Comparison of ENCODE assay signal across 8 cellular contexts in genomic region chr3:12796171-12797123, GRCh38. TPM values are rescaled to one million over a fixed set of nuclear protein-coding genes. Genes with fewer than 3 reads are reported as not detected.
DNase-seq lines count a peak whose midpoint lies in the region; ATAC-seq, FAIRE-seq and TF ChIP-seq lines count a peak whose summit lies in the region.

TSS of gene CAND2 (plus strand) at chr3:12796680. CDS start at chr3:12796721, 41 bp downstream.

- H4K20me1 ChIP-seq in DND-41 (ENCODE audit: insufficient read depth, low read length) (no peaks in the 10 kb centered on the region; the same call in 1 of the 2 replicates), H1 (replicated peaks in 1 of 2; ENCODE audit: control insufficient read depth in 1 of 2, insufficient read depth in 2 of 2, low read length in 2 of 2) (peaks cover 0 to 1% of the 10 kb centered on the region in 2 experiments)

- H3K14ac ChIP-seq in H1 (ENCODE audit: insufficient read length): no peak within 1 kb of the TSS

- peak; percentile 62 for DNase-seq in DND-41
- DNase-seq in NB4 (ENCODE audit: low read depth): peak; percentile 49
- peak; percentile 29 to 47 for DNase-seq in activated CD4-positive, alpha-beta T cell treated with anti-CD3 and anti-CD28 coated beads, Interleukin-2, amount 50 U/mL, for 48 hours
- DNase-seq in H1 (ENCODE audit: low read depth in 1 of 2, low spot score in 2 of 2): peak in 1 of 2 experiments; percentile 71
- peak; percentile 32 to 38 for DNase-seq in memory B cell (ENCODE audit: low spot score in 2 of 2)
- DNase-seq in stimulated activated naive CD8-positive, alpha-beta T cell treated with anti-CD3 and anti-CD28 coated beads, Interleukin-15, Interleukin-2, amounts not matched to agents 100 U/mL and 50 U/mL, for 24 hours: peak; percentile 48

- H3K56ac ChIP-seq in H1 (replicated peaks; ENCODE audit: insufficient read length, low read depth, low read length): peak within 1 kb of the TSS; percentile 59

- H3K9me3 Mint-ChIP-seq in memory B cell: no peaks in the 10 kb centered on the region

- TF ChIP-seq EP300 in H1 (IDR thresholded peaks at IDR 0.05; ENCODE audit: borderline replicate concordance in 1 of 2, low read depth in 2 of 2, low read length in 2 of 2): no peak

- H3K27ac ChIP-seq in DND-41 (ENCODE audit: low read length): peak within 1 kb of the TSS; percentile 69
- no peak within 1 kb of the TSS for H3K27ac ChIP-seq in H1 (ENCODE audit: low read depth, low read length)

- H2BK120ac ChIP-seq in H1 (replicated peaks; ENCODE audit: low read depth, low read length): peak within 1 kb of the TSS; percentile 43

- peak within 1 kb of the TSS; percentile 84 for H4K5ac ChIP-seq in H1 (ENCODE audit: insufficient read length, low read depth, low read length)

- H3K4me3 ChIP-seq in DND-41 (ENCODE audit: low read depth in 1 of 2, low read length in 2 of 2) (peak within 1 kb of the TSS; percentile 36 to 65; a peak in 3 of 4 replicates), NB4 (ENCODE audit: low read depth, low read length) (peak within 1 kb of the TSS; percentile 38), H1 (ENCODE audit: extremely low read depth in 1 of 4, insufficient read depth in 2 of 4, low read depth in 3 of 4, low read length in 4 of 4) (peak within 1 kb of the TSS; percentile 69 to 88 (median 85))

- POLR2A ChIA-PET in H1 (lab: Charles Lee; ENCODE audit: partially characterized antibody): interaction anchor here (0.9 to 4.7 kb wide), 12 partner anchors 9 to 133 kb away, joined by 3 to 33 read pairs (median 5); partner anchors contain the start of genes RAF1, RPL32 and TMEM40

- H3K4me2 ChIP-seq in DND-41 (ENCODE audit: insufficient read depth, low read length) (peak within 1 kb of the TSS; percentile 90), H1 (ENCODE audit: insufficient read depth in 1 of 2, low read depth in 2 of 2, low read length in 2 of 2) (peak within 1 kb of the TSS; percentile 46 to 96)

- peaks cover 6% of the 10 kb centered on the region; the same call in 1 of the 2 replicates for H3K23me2 ChIP-seq in H1 (ENCODE audit: low read depth, low read length)

- H3K27me3 ChIP-seq in DND-41 (ENCODE audit: insufficient read depth, low read length, poor library complexity) (no peaks in the 10 kb centered on the region), H1 (replicated peaks in 1 of 4; ENCODE audit: control insufficient read depth in 3 of 4, extremely low read depth in 1 of 4, insufficient read depth in 3 of 4, low read length in 3 of 4) (no peaks in the 10 kb centered on the region)

- H3K4me3 Mint-ChIP-seq in memory B cell: peak within 1 kb of the TSS; percentile 90

- H4K8ac ChIP-seq in H1 (ENCODE audit: extremely low read depth, insufficient read depth, low read length): peak within 1 kb of the TSS; percentile 88

- peak within 1 kb of the TSS; percentile 83 for H3K18ac ChIP-seq in H1 (ENCODE audit: extremely low read depth, low read length)

- 0 out of 2 replicates have a peak within 1 kb of the TSS, but pooled peaks have one; percentile 53 for H2BK15ac ChIP-seq in H1 (ENCODE audit: low read length)

- H3K79me1 ChIP-seq in H1 (ENCODE audit: low read depth, low read length): no peaks in the 10 kb centered on the region; the same call in 1 of the 2 replicates

- H2AK5ac ChIP-seq in H1 (ENCODE audit: low read depth, low read length): no peak within 1 kb of the TSS

- H3K4ac ChIP-seq in H1 (replicated peaks; ENCODE audit: insufficient read length, low read depth, low read length): peak within 1 kb of the TSS; percentile 69

- no peaks in the 10 kb centered on the region for H3K36me3 Mint-ChIP-seq in memory B cell

- CTCF ChIA-PET in H1 (lab: Charles Lee; ENCODE audit: partially characterized antibody): interaction anchor here (0.6 to 5.5 kb wide), 9 partner anchors 9 to 575 kb away, joined by 3 to 52 read pairs (median 3); no protein-coding TSS in a partner anchor

- peaks cover 28% of the 10 kb centered on the region for H3K4me1 ChIP-seq in DND-41 (ENCODE audit: insufficient read depth, low read length)
- H3K4me1 ChIP-seq in H1 (replicated peaks in 1 of 4; ENCODE audit: control insufficient read depth in 3 of 4, insufficient read depth in 4 of 4, low read length in 3 of 4): peaks cover 0 to 10% (median 2%) of the 10 kb centered on the region in 4 experiments; a peak in 4 of 7 replicates

- no peak within 1 kb of the TSS for H2BK20ac ChIP-seq in H1 (ENCODE audit: low read length)

- ATAC-seq in DND-41 (ENCODE audit: insufficient read depth, low read depth) (peak; percentile 80), memory B cell (ENCODE audit: low read depth) (peak; percentile 83), GM19328 (IDR thresholded peaks at IDR 0.05; ENCODE audit: unreplicated experiment) (no peak), HG03135 (IDR thresholded peaks at IDR 0.05; ENCODE audit: unreplicated experiment) (no peak)
- ATAC-seq in stimulated activated naive CD8-positive, alpha-beta T cell treated with anti-CD3 and anti-CD28 coated beads, Interleukin-15, Interleukin-2, amounts not matched to agents 100 U/mL and 50 U/mL, for 24 hours: peak; percentile 65

- peaks cover 3% of the 10 kb centered on the region for H3K27me3 Mint-ChIP-seq in memory B cell

- H2AFZ ChIP-seq in DND-41 (ENCODE audit: low read depth, low read length) (peak within 1 kb of the TSS; percentile 81), H1 (ENCODE audit: low read length) (peak within 1 kb of the TSS; percentile 59; the same call in 1 of the 2 replicates)

- H3K4me1 Mint-ChIP-seq in memory B cell: peaks cover 20% of the 10 kb centered on the region

- H3K27ac Mint-ChIP-seq in memory B cell: peak within 1 kb of the TSS; percentile 26

- peak within 1 kb of the TSS; percentile 68; the same call in 1 of the 2 replicates for H2BK12ac ChIP-seq in H1 (ENCODE audit: low read depth, low read length)

- H3K9me3 ChIP-seq in DND-41 (ENCODE audit: insufficient read depth, low read length, severe bottlenecking) (no peaks in the 10 kb centered on the region), H1 (ENCODE audit: insufficient read depth in 2 of 2, low read depth in 1 of 2, low read length in 1 of 2) (no peaks in the 10 kb centered on the region)

- FAIRE-seq in H1 (lab: Jason Lieb, UNC): no peak

- peak within 1 kb of the TSS; percentile 77 for H3K9ac ChIP-seq in DND-41 (ENCODE audit: low read depth, low read length)
- H3K9ac ChIP-seq in H1 (replicated peaks in 1 of 4; ENCODE audit: extremely low read depth in 1 of 4, low read depth in 3 of 4, low read length in 3 of 4): peak within 1 kb of the TSS; percentile 26 to 63 (median 49)

- TF ChIP-seq RAD21 in H1 (IDR thresholded peaks at IDR 0.05 in 1 of 2, conservative IDR thresholded peaks at IDR 0.05 in 1 of 2; ENCODE audit: low read depth in 2 of 2, low read length in 2 of 2): no peak; a peak in 1 of 4 replicates

- 14% methylated on average over 35 of the region's 61 CpGs; no CpG with 5 or more reads in 1 of the 2 experiments for WGBS in H1 (ENCODE audit: extremely low coverage in 1 of 2, insufficient coverage in 1 of 2, insufficient read length in 1 of 2, insufficient replicate concordance in 2 of 2, low coverage in 1 of 2, low lambda C conversion rate in 2 of 2, missing lambda C conversion rate in 1 of 2), 2 experiments

- no peaks in the 10 kb centered on the region for H3K36me3 ChIP-seq in DND-41 (ENCODE audit: insufficient read depth, low read length)
- no peaks in the 10 kb centered on the region for H3K36me3 ChIP-seq in H1 (ENCODE audit: control insufficient read depth in 2 of 4, insufficient read depth in 4 of 4, low read length in 3 of 4)

- no peaks in the 10 kb centered on the region for H3K79me2 ChIP-seq in DND-41 (ENCODE audit: insufficient read depth, low read length)
- H3K79me2 ChIP-seq in H1 (ENCODE audit: control insufficient read depth in 1 of 2, insufficient read depth in 2 of 2, low read length in 2 of 2): no peaks in the 10 kb centered on the region

- H2BK5ac ChIP-seq in H1 (ENCODE audit: low read depth, low read length): peak within 1 kb of the TSS; percentile 44; the same call in 1 of the 2 replicates

- TF ChIP-seq CTCF in DND-41 (IDR thresholded peaks at IDR 0.05; ENCODE audit: borderline replicate concordance, extremely low read depth, low read length, poor library complexity, severe bottlenecking) (peak; percentile 0), NB4 (IDR thresholded peaks at IDR 0.05; ENCODE audit: low read depth, low read length) (no peak), H1 (IDR thresholded peaks at IDR 0.05; ENCODE audit: control extremely low read depth in 1 of 3, insufficient read depth in 1 of 3, low read depth in 1 of 3, low read length in 3 of 3) (no peak)

- TF ChIP-seq POLR2A in NB4 (IDR thresholded peaks at IDR 0.05; ENCODE audit: extremely low read depth, insufficient read length) (no peak), H1 (IDR thresholded peaks at IDR 0.05; ENCODE audit: control extremely low read depth in 1 of 2, low read depth in 2 of 2, low read length in 2 of 2) (peak in 1 of 2 experiments; percentile 38; a peak in 1 of 3 replicates)

- no peak within 1 kb of the TSS for H3K23ac ChIP-seq in H1 (ENCODE audit: insufficient read length)

- H4K91ac ChIP-seq in H1 (replicated peaks; ENCODE audit: insufficient read length, low read length): peak within 1 kb of the TSS; percentile 98

TF ChIP-seq in H1, 55 proteins besides CTCF, POLR2A, EP300 and RAD21 (continues in another document):
- no peak for TF ChIP-seq HDAC6 (IDR thresholded peaks at IDR 0.05; ENCODE audit: low read depth, low read length)
- TF ChIP-seq SIN3A (conservative IDR thresholded peaks at IDR 0.05 in 1 of 2, IDR thresholded peaks at IDR 0.05 in 1 of 2; ENCODE audit: low read depth in 1 of 2, low read length in 2 of 2): peak in 1 of 2 experiments; percentile 62; a peak in 1 of 4 replicates
- peak; percentile 43 for TF ChIP-seq CTBP2 (IDR thresholded peaks at IDR 0.05; ENCODE audit: borderline replicate concordance, insufficient read depth, insufficient read length, low read length)
- TF ChIP-seq HDAC2 (IDR thresholded peaks at IDR 0.05; ENCODE audit: borderline replicate concordance in 1 of 2, low read depth in 2 of 2, low read length in 2 of 2): 0 out of 4 replicates have a peak, but pooled peaks of 1 of the 2 experiments have one; percentile 87
- no peak for TF ChIP-seq BRCA1 (IDR thresholded peaks at IDR 0.05; ENCODE audit: low read depth, low read length)
- TF ChIP-seq TAF7 (optimal IDR thresholded peaks at IDR 0.05; ENCODE audit: borderline replicate concordance, low read depth, low read length): no peak

RNA-seq across cellular contexts. Expression of gene CAND2, which starts in this region (rescaled TPM):
- 8.7 and 11.2 TPM in 2 replicates for total RNA-seq in H1 (2021; fragmentation: NEBNext Ultra II Directional; extraction: Animal tissue kit (Norgen Biotek cat#: 25700))
- polyA plus RNA-seq in H1 (2011; rRNA removed): 8.7 and 12.0 TPM in 2 replicates
- polyA plus RNA-seq in H1 (2011; cell fraction: cytosol; rRNA removed): 9.2 TPM
- polyA plus RNA-seq in H1 (2011; cell fraction: nucleus; rRNA removed): 20.3 TPM
- polyA plus RNA-seq in H1 (2012, experiment 1 of 2): 5.3 to 10.4 TPM (median 9.1 TPM) in 4 replicates
- 7.4 TPM for polyA plus RNA-seq in H1 (2012, experiment 2 of 2)
- polyA plus RNA-seq in H1 (2013, experiment 1 of 2): 4.0 TPM
- polyA plus RNA-seq in H1 (2013, experiment 2 of 2): 3.4 TPM
- 11.0 and 15.6 TPM in 2 replicates for polyA minus RNA-seq in H1 (2011; rRNA and poly(A)+ RNA removed)
- 7.3 TPM for polyA minus RNA-seq in H1 (2011; cell fraction: cytosol; rRNA and poly(A)+ RNA removed)
- polyA minus RNA-seq in H1 (2011; cell fraction: nucleus; rRNA and poly(A)+ RNA removed): 17.4 TPM

Comparison
In these comparisons a context has a peak if more than half of its experiments do, and no peak if none do; other contexts are left out.
1. ATAC-seq: peak in DND-41 (single experiment), memory B cell (single experiment) and stimulated activated naive CD8-positive, alpha-beta T cell treated with anti-CD3 and anti-CD28 coated beads, Interleukin-15, Interleukin-2, amounts not matched to agents 100 U/mL and 50 U/mL, for 24 hours (single experiment); none in GM19328 (single experiment) and HG03135 (single experiment).
2. Peak in every context shown above with its lines, with median percentiles within 50 percentile points of each other: H3K4me3 ChIP-seq.